1 cellular context compared by ENCODE assay signal in genomic region chr22:23202812-23203451, GRCh38.
TF ChIP-seq lines count a peak whose summit lies in the region.

No MANE protein-coding gene starts in this region.

TF ChIP-seq in K562, 482 proteins besides CTCF, POLR2A, EP300 and RAD21:
- no peak for TF ChIP-seq MCM2 (IDR thresholded peaks at IDR 0.05; ENCODE audit: low read depth)
- TF ChIP-seq PBX2 (CRISPR knock-in tag; IDR thresholded peaks at IDR 0.05; ENCODE audit: low read depth) = no peak
- no peak for TF ChIP-seq PBX2 (tag; conservative IDR thresholded peaks at IDR 0.05; ENCODE audit: low read depth)
- TF ChIP-seq MLX (CRISPR knock-in tag; conservative IDR thresholded peaks at IDR 0.05) = peak in 1 of 2 experiments; percentile 26; a peak in 1 of 4 replicates
- TF ChIP-seq KDM5B (IDR thresholded peaks at IDR 0.05; ENCODE audit: insufficient replicate concordance, low read depth, low read length) = no peak
- no peak for TF ChIP-seq ARID1B (IDR thresholded peaks at IDR 0.05)
- no peak for TF ChIP-seq NFE2 (IDR thresholded peaks at IDR 0.05; ENCODE audit: low read depth)
- TF ChIP-seq MECOM (CRISPR knock-in tag; IDR thresholded peaks at IDR 0.05) = no peak
- TF ChIP-seq ZBTB33 (CRISPR knock-in tag; IDR thresholded peaks at IDR 0.05) = no peak
- TF ChIP-seq E2F1 (CRISPR knock-in tag; IDR thresholded peaks at IDR 0.05) = peak; percentile 51; the same call in 1 of the 2 replicates
- TF ChIP-seq EZH2 (IDR thresholded peaks at IDR 0.05; ENCODE audit: borderline replicate concordance, low read depth, low read length) = no peak
- TF ChIP-seq, protein P1, sequence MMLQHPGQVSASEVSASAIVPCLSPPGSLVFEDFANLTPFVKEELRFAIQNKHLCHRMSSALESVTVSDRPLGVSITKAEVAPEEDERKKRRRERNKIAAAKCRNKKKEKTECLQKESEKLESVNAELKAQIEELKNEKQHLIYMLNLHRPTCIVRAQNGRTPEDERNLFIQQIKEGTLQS (IDR thresholded peaks at IDR 0.05) = no peak
- TF ChIP-seq, protein P1 (CRISPR knock-in tag; conservative IDR thresholded peaks at IDR 0.05) = peak; percentile 27; the same call in 1 of the 2 replicates
- TF ChIP-seq RCOR1 (IDR thresholded peaks at IDR 0.05; ENCODE audit: borderline replicate concordance in 1 of 2, low read depth in 2 of 2, low read length in 2 of 2) = no peak
